In the genomic region with DNA sequence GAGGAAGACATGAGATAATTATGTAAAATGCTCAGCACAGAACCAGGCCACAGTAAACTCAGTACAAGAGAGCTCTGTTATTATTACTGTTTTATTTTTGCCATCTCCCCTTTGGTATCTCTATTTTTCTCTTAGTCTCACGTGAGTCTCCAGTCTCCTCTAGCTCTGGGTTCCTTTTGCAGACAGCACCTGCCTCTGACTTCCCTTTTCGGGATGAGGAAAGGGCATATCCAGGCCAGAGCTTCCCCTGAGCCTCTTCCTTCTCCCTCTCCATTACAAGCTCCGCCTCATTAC, we compare ENCODE assay signal across 9 cellular contexts. TPM values are rescaled to one million over a fixed set of nuclear protein-coding genes. Genes with fewer than 3 reads are reported as not detected.
DNase-seq lines count a peak whose midpoint lies in the region; ATAC-seq, FAIRE-seq and TF ChIP-seq lines count a peak whose summit lies in the region.
"Had no signal": no experiment of that assay in that cellular context is flagged by ENCODE, and none has a peak within 500 bp of the region (broad histone marks: within the 10 kb centered on the region; RNA-seq: fewer than 3 reads in every experiment).

No MANE protein-coding gene starts in this region.

- no peak for ATAC-seq in GM21786 (IDR thresholded peaks at IDR 0.05; ENCODE audit: unreplicated experiment)
- ATAC-seq in HG03565 (IDR thresholded peaks at IDR 0.05; ENCODE audit: unreplicated experiment) = no peak
- ATAC-seq in GM19452 (IDR thresholded peaks at IDR 0.05; ENCODE audit: unreplicated experiment) = no peak

- H3K27me3 ChIP-seq in ascending aorta (no peaks in the 10 kb centered on the region), keratinocyte (ENCODE audit: control insufficient read depth, extremely low read depth, insufficient read depth, low read length) (peaks cover 9% of the 10 kb centered on the region), tibial nerve (peaks cover 0 to 3% of the 10 kb centered on the region in 2 donors)

- dilution Hi-C loops in keratinocyte (cut with MboI; ENCODE audit: extremely low pct_ligation_motif_present, low sequenced_read_pairs) = no loop called here

- peak; percentile 68 for DNase-seq in NCI-H2029 (lab: John Stamatoyannopoulos, UW)
- no peak for DNase-seq in ascending aorta (ENCODE audit: low spot score in 2 of 2)
- DNase-seq in keratinocyte (ENCODE audit: low read depth, low spot score) = no peak
- DNase-seq in tibial nerve (ENCODE audit: low spot score in 2 of 2) = no peak

- intact Hi-C loops in ascending aorta (cut with DNase I) = loop anchor here (2.0 to 5.0 kb wide), 3 partner anchors 71 to 319 kb away; a partner anchor contains a TSS

- H3K79me2 ChIP-seq in keratinocyte (ENCODE audit: control insufficient read depth, insufficient read depth, low read length) = peaks cover 9% of the 10 kb centered on the region

- no peaks in the 10 kb centered on the region for H4K20me1 ChIP-seq in keratinocyte (ENCODE audit: control insufficient read depth, extremely low read depth, insufficient read depth, low read length)

- H3K27ac ChIP-seq in ascending aorta (peak overlapping the region; percentile 52 to 76), keratinocyte (ENCODE audit: control insufficient read depth, insufficient read depth, low read length) (peak overlapping the region; percentile 99), tibial nerve (peak overlapping the region; percentile 79 to 88 (median 86))

- H3K9me1 ChIP-seq in keratinocyte (ENCODE audit: control insufficient read depth, extremely low read depth, insufficient read depth, low read length) = peaks cover 5% of the 10 kb centered on the region

- H3K9ac ChIP-seq in ES-I3 (ENCODE audit: low read depth, low read length) (peak overlapping the region; percentile 89), keratinocyte (ENCODE audit: control insufficient read depth, extremely low read depth, insufficient read depth, low read length) (peak overlapping the region; percentile 94)

- no peak for TF ChIP-seq EP300 in tibial nerve (IDR thresholded peaks at IDR 0.05)

- H3K4me3 ChIP-seq in ascending aorta (peak overlapping the region; percentile 54 to 68), keratinocyte (ENCODE audit: control insufficient read depth in 2 of 3, extremely low read depth in 1 of 3, insufficient read depth in 2 of 3, low read depth in 1 of 3, low read length in 3 of 3) (peak overlapping the region in 2 of 3 experiments; percentile 83 to 84), tibial nerve (peak overlapping the region in 3 of 4 donors; percentile 30 to 54 (median 52))

- H3K4me2 ChIP-seq in keratinocyte (ENCODE audit: control insufficient read depth, extremely low read depth, insufficient read depth, low read depth, low read length) = peak overlapping the region; percentile 99

- H3K36me3 ChIP-seq in ES-I3 (ENCODE audit: insufficient read depth, low read length) = no peaks in the 10 kb centered on the region
- H3K36me3 ChIP-seq in ascending aorta = no peaks in the 10 kb centered on the region
- no peaks in the 10 kb centered on the region for H3K36me3 ChIP-seq in keratinocyte (ENCODE audit: control insufficient read depth in 2 of 2, extremely low read depth in 1 of 2, insufficient read depth in 2 of 2, low read length in 2 of 2)
- no peaks in the 10 kb centered on the region for H3K36me3 ChIP-seq in tibial nerve

- H3K4me1 ChIP-seq in ES-I3 (ENCODE audit: insufficient read depth, low read length) (peaks cover 6% of the 10 kb centered on the region; the same call in 1 of the 2 replicates), ascending aorta (peaks cover 7 to 13% of the 10 kb centered on the region in 2 donors), keratinocyte (ENCODE audit: control insufficient read depth, extremely low read depth, insufficient read depth, low read length) (peaks cover 22% of the 10 kb centered on the region), tibial nerve (peaks cover 0 to 20% (median 9%) of the 10 kb centered on the region in 4 donors)

- peak overlapping the region; percentile 93 for H2AFZ ChIP-seq in keratinocyte (ENCODE audit: control insufficient read depth, low read length)

- TF ChIP-seq POLR2A in tibial nerve (IDR thresholded peaks at IDR 0.05) = no peak

- no peak for FAIRE-seq in keratinocyte (lab: Jason Lieb, UNC)

- TF ChIP-seq CTCF in ascending aorta (IDR thresholded peaks at IDR 0.05) (no peak), keratinocyte (optimal IDR thresholded peaks at IDR 0.05 in 1 of 3, IDR thresholded peaks at IDR 0.05 in 1 of 3, conservative IDR thresholded peaks at IDR 0.05 in 1 of 3; ENCODE audit: extremely low read depth in 1 of 3, insufficient read depth in 2 of 3, low read length in 3 of 3) (no peak), tibial nerve (IDR thresholded peaks at IDR 0.05) (no peak)

- 29 to 39% methylated on average over 3 of the region's 3 CpGs for WGBS in tibial nerve, 2 donors

- H3K9me3 ChIP-seq in ES-I3 (ENCODE audit: control insufficient read depth, insufficient read depth, low read length) (no peaks in the 10 kb centered on the region), ascending aorta (no peaks in the 10 kb centered on the region), keratinocyte (ENCODE audit: control insufficient read depth, low read depth, low read length) (no peaks in the 10 kb centered on the region), tibial nerve (no peaks in the 10 kb centered on the region)

RNA-seq across cellular contexts. Expression of a gene that starts 6.1 kb away (rescaled TPM):
- not detected for total RNA-seq in ascending aorta
- 3.0 to 10.2 TPM (median 5.1 TPM) in 3 replicates for polyA plus RNA-seq in keratinocyte
- polyA plus RNA-seq in keratinocyte (2011; ENCODE audit: low read depth) = 236 TPM
- 16.6 and 17.5 TPM in 2 replicates for polyA plus RNA-seq in keratinocyte (2011; cell fraction: cytosol; rRNA removed)
- 15.5 and 16.8 TPM in 2 replicates for polyA plus RNA-seq in keratinocyte (2011; cell fraction: nucleus; rRNA removed)
- polyA plus RNA-seq in keratinocyte (2012; ENCODE audit: low replicate concordance) = 22.8 and 1,581 TPM in 2 replicates
- 13.3 to 49.5 TPM (median 16.7 TPM) in 3 replicates for polyA minus RNA-seq in keratinocyte
- polyA minus RNA-seq in keratinocyte (2011; cell fraction: cytosol; rRNA and poly(A)+ RNA removed) = 22.8 TPM
- 8.8 and 18.3 TPM in 2 replicates for polyA minus RNA-seq in keratinocyte (2011; cell fraction: nucleus; rRNA and poly(A)+ RNA removed)
- total RNA-seq in tibial nerve = 1 to 10 TPM in 1 of 4 donors, not detected in 3; 5.0 TPM

RNA-seq across cellular contexts. Expression of a gene that starts 31.0 kb away (rescaled TPM):
- total RNA-seq in ascending aorta (102 TPM), tibial nerve (100 to 1,000 TPM in 3 of 4 donors, 10 to 100 TPM in 1; 77.1 to 717 (median 234) TPM)
- 5.0 to 9.1 TPM (median 6.1 TPM) in 3 replicates for polyA plus RNA-seq in keratinocyte
- polyA plus RNA-seq in keratinocyte (2011; ENCODE audit: low read depth) = 0.54 TPM
- polyA plus RNA-seq in keratinocyte (2011; cell fraction: cytosol; rRNA removed) = 4.5 and 7.6 TPM in 2 replicates
- 9.3 and 13.8 TPM in 2 replicates for polyA plus RNA-seq in keratinocyte (2011; cell fraction: nucleus; rRNA removed)
- polyA plus RNA-seq in keratinocyte (2012; ENCODE audit: low replicate concordance) = 4.8 and 12.6 TPM in 2 replicates
- polyA minus RNA-seq in keratinocyte = 4.4 to 20.7 TPM (median 6.2 TPM) in 3 replicates
- 12.1 TPM for polyA minus RNA-seq in keratinocyte (2011; cell fraction: cytosol; rRNA and poly(A)+ RNA removed)
- polyA minus RNA-seq in keratinocyte (2011; cell fraction: nucleus; rRNA and poly(A)+ RNA removed) = 6.1 and 9.8 TPM in 2 replicates

RNA-seq across cellular contexts. Expression of a gene that starts 46.6 kb away (rescaled TPM):
- total RNA-seq in ascending aorta (not detected), tibial nerve (not detected)
- 0.06 TPM in 1 of 3 replicates, not detected in the others for polyA plus RNA-seq in keratinocyte
- polyA plus RNA-seq in keratinocyte (2011; ENCODE audit: low read depth) = not detected
- not detected in 2 replicates for polyA plus RNA-seq in keratinocyte (2011; cell fraction: cytosol; rRNA removed)
- polyA plus RNA-seq in keratinocyte (2011; cell fraction: nucleus; rRNA removed) = not detected in 2 replicates
- 0.85 TPM in 1 of 2 replicates, not detected in the other for polyA plus RNA-seq in keratinocyte (2012; ENCODE audit: low replicate concordance)
- not detected in 3 replicates for polyA minus RNA-seq in keratinocyte
- not detected for polyA minus RNA-seq in keratinocyte (2011; cell fraction: cytosol; rRNA and poly(A)+ RNA removed)
- not detected in 2 replicates for polyA minus RNA-seq in keratinocyte (2011; cell fraction: nucleus; rRNA and poly(A)+ RNA removed)
- total RNA-seq: T-helper 2 cell treated with Interferon-gamma antibody and Interleukin-4, amounts not matched to agents 100 ng/mL and 5 ng/mL, for 36 hours had no signal
